Comparison of ENCODE assay signal across 8 cellular contexts in the genomic region with DNA sequence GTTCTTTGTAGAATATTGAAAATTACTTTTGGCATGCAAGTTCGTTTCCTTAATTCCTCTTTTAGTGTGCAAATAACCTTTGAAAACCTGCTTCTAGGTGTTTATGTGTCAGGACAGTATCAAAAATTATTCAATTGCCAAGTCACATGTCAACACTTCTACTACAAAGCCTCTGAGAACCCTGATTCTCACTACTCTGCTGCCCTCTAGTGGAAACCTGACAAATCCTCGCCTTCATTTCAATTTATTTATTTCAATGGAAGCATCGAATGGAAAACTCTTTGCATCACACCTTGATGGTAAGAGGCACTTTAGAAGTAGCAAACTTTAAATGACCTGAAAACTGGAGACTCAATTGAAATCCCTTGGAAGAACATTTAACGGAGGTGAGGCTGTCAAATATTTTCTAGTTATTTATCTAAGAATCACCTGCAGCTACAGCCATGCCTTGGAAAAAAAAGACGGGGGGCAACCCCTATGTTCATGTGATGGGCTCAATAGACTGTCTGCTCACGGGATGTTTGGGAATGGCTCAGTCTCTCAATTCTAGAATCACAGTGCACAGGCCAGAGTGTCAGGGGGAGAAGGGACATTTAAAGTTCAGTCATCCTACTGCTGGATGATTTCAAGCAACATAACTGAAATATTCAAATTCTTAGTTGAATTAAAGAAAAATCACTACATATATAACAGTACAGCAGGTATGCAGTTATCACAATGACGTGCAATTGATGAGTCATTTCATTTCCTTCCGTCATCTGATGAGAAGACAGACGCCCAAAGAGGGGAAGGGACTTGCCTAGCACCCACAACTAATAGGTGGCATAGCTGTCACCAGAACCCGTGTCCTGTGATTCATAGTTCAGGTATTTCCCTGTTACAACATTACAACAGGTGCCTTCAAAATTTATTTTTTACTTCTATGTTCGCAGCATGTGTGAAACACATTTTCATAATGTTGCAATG.
DNase-seq lines count a peak whose midpoint lies in the region; ATAC-seq and TF ChIP-seq lines count a peak whose summit lies in the region.

No MANE protein-coding gene starts in this region.

- H3K4me3 ChIP-seq in epithelial cell of esophagus (ENCODE audit: low read length): no peak overlapping the region

- DNase-seq in CMK (ENCODE audit: low read depth) (peak; percentile 5), MV-4-11 (lab: John Stamatoyannopoulos, UW) (peak; percentile 37), SHP77 (lab: John Stamatoyannopoulos, UW) (peak; percentile 69 to 71), epithelial cell of esophagus (ENCODE audit: low read depth) (peak; percentile 81), myocyte (ENCODE audit: low read depth) (peak; percentile 78), GOT3 (lab: John Stamatoyannopoulos, UW) (no peak)

- peak; percentile 72 for TF ChIP-seq CTCF in epithelial cell of esophagus (IDR thresholded peaks at IDR 0.05; ENCODE audit: insufficient read depth, low read depth, low read length, missing control alignments)

- ATAC-seq in GM18868 (IDR thresholded peaks at IDR 0.05; ENCODE audit: unreplicated experiment): peak; percentile 75
- no peak for ATAC-seq in GM19463 (IDR thresholded peaks at IDR 0.05; ENCODE audit: unreplicated experiment)
